ENCODE assay signal across 12 cellular contexts in the genomic region with DNA sequence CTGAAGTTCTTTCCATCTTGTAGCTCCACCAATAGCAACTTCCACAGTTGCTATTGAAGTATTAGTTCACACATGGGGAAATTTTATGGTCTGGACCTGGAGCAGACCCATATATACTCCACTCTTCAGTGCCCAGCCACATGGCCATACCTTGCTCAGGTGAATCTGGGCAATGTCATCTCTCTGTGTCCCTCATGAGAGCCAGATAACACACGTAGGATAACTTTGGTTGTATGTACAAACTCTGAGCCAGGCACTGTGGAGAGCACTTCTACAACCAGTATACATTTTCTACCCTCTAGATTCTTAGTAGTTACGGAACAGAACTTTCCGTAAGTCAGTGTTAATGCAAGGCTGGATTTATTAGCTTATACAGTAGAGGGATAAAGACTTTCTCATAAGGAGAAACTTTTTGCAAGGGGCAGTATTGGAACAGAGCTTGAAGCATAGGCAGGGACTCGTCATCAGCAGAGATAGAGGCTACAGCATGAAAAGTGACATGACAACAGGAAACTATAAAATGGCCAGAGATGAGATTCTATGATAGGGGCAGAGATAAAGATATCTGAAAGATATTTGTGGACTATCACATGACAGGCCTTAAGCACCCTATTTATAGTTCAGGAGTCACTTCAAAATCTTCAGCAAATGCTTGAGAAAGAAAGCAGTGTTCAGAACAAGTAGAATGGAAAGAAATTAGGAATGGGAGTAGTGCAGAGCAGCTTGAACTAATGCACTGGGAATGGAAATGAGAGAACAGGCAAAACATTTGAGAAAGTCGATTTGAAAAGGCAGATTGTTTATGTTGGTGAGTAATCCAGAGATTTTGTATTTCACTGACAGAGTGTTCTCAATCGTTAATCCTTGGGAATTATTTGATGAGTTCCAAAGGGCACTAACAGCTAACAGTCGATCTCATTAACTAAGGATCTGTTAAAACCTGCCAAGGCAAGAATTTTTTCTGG.
DNase-seq lines count a peak whose midpoint lies in the region; ATAC-seq, FAIRE-seq and TF ChIP-seq lines count a peak whose summit lies in the region.
"Had no signal": no experiment of that assay in that cellular context is flagged by ENCODE, and none has a peak within 500 bp of the region (broad histone marks: within the 10 kb centered on the region; RNA-seq: fewer than 3 reads in every experiment).

No MANE protein-coding gene starts in this region.

- H3K4me1 ChIP-seq in ACC112 (ENCODE audit: control insufficient read depth, insufficient read depth, low read length, unreplicated experiment) = no peaks in the 10 kb centered on the region
- peaks cover 6% of the 10 kb centered on the region for H3K4me1 ChIP-seq in astrocyte (ENCODE audit: insufficient read depth, low read length)
- H3K4me1 ChIP-seq in rectal smooth muscle tissue (ENCODE audit: control insufficient read depth, insufficient read depth, low read length) = peaks cover 2% of the 10 kb centered on the region

- no peaks in the 10 kb centered on the region for H3K9me3 ChIP-seq in astrocyte (ENCODE audit: insufficient read depth, low read depth, low read length)
- H3K9me3 ChIP-seq: SJCRH30 had no signal

- H3K27ac Mint-ChIP-seq in astrocyte (ENCODE audit: unreplicated experiment) = no peak overlapping the region
- H3K27ac Mint-ChIP-seq in activated T-cell treated with anti-CD3 and anti-CD28 coated beads, Interleukin-2, amount 50 U/mL, for 72 hours = no peak overlapping the region

- H3K36me3 ChIP-seq in ACC112 (ENCODE audit: insufficient read depth, low read length) (no peaks in the 10 kb centered on the region), astrocyte (ENCODE audit: insufficient read depth, low read length) (no peaks in the 10 kb centered on the region), rectal smooth muscle tissue (ENCODE audit: control insufficient read depth, insufficient read depth, low read length) (no peaks in the 10 kb centered on the region)
- H3K36me3 ChIP-seq: SJCRH30 had no signal

- no peaks in the 10 kb centered on the region for H3K4me1 Mint-ChIP-seq in astrocyte (ENCODE audit: low read depth, unreplicated experiment)
- no peaks in the 10 kb centered on the region for H3K4me1 Mint-ChIP-seq in activated T-cell treated with anti-CD3 and anti-CD28 coated beads, Interleukin-2, amount 50 U/mL, for 72 hours (ENCODE audit: low read depth)

- H3K27me3 Mint-ChIP-seq in astrocyte (ENCODE audit: low read depth, unreplicated experiment) = no peaks in the 10 kb centered on the region
- no peaks in the 10 kb centered on the region for H3K27me3 Mint-ChIP-seq in activated T-cell treated with anti-CD3 and anti-CD28 coated beads, Interleukin-2, amount 50 U/mL, for 72 hours (ENCODE audit: low read depth)

- peak; percentile 59 for DNase-seq in astrocyte (ENCODE audit: low read depth)
- DNase-seq in Right ventricle myocardium superior = no peak
- no peak for DNase-seq in HuH-7 (ENCODE audit: low spot score)
- DNase-seq in stimulated activated CD4-positive, alpha-beta T cell treated with anti-CD3 and anti-CD28 coated beads, Interleukin-1b, Interleukin-23, amount 100 ng/mL, for 48 hours = no peak
- no peak for DNase-seq in activated T-cell treated with anti-CD3 and anti-CD28 coated beads, Interleukin-2, amount 50 U/mL, for 72 hours
- DNase-seq: activated CD4-positive, alpha-beta T cell treated with anti-CD3 and anti-CD28 coated beads, Interleukin-2, amount 50 U/mL, for 4 hours; activated naive CD4-positive, alpha-beta T cell treated with anti-CD3 and anti-CD28 coated beads, Interleukin-2, amount 50 U/mL, for 16 hours; AML-193 had no signal

- no peaks in the 10 kb centered on the region for H4K20me1 ChIP-seq in astrocyte (ENCODE audit: insufficient read depth, low read length)

- no peaks in the 10 kb centered on the region for H3K79me2 ChIP-seq in ACC112 (ENCODE audit: control insufficient read depth, insufficient read depth, low read length, unreplicated experiment)
- peaks cover 10% of the 10 kb centered on the region for H3K79me2 ChIP-seq in astrocyte (ENCODE audit: insufficient read depth, low read length)

- peak overlapping the region; percentile 26 for H2AFZ ChIP-seq in ACC112 (ENCODE audit: low read length, unreplicated experiment)
- no peak overlapping the region for H2AFZ ChIP-seq in astrocyte (ENCODE audit: low read depth, low read length)

- no peaks in the 10 kb centered on the region for H3K27me3 ChIP-seq in ACC112 (ENCODE audit: insufficient read depth, low read length)
- H3K27me3 ChIP-seq in astrocyte (ENCODE audit: insufficient read depth, low read length) = no peaks in the 10 kb centered on the region
- no peaks in the 10 kb centered on the region for H3K27me3 ChIP-seq in rectal smooth muscle tissue (ENCODE audit: control insufficient read depth, insufficient read depth, low read length)
- H3K27me3 ChIP-seq: SJCRH30 had no signal

- no peak overlapping the region for H3K4me3 Mint-ChIP-seq in astrocyte (ENCODE audit: unreplicated experiment)
- no peak overlapping the region for H3K4me3 Mint-ChIP-seq in activated T-cell treated with anti-CD3 and anti-CD28 coated beads, Interleukin-2, amount 50 U/mL, for 72 hours

- peak overlapping the region; percentile 59 for H3K4me2 ChIP-seq in astrocyte (ENCODE audit: low read length)

- no peak overlapping the region for H3K9ac ChIP-seq in astrocyte (ENCODE audit: low read length)
- H3K9ac ChIP-seq in rectal smooth muscle tissue (ENCODE audit: low read length) = no peak overlapping the region

- ATAC-seq in Right ventricle myocardium superior (ENCODE audit: poor library complexity) = peak; percentile 60
- no peak for ATAC-seq in GM18519 (IDR thresholded peaks at IDR 0.05; ENCODE audit: low FRiP score, unreplicated experiment)
- no peak for ATAC-seq in activated T-cell treated with anti-CD3 and anti-CD28 coated beads, Interleukin-2, amount 50 U/mL, for 72 hours (replicated peaks in 1 of 2)

- no peak for TF ChIP-seq CTCF in astrocyte (IDR thresholded peaks at IDR 0.05; ENCODE audit: insufficient read depth, low read depth, low read length)

- no peaks in the 10 kb centered on the region for H3K9me3 Mint-ChIP-seq in astrocyte (ENCODE audit: unreplicated experiment)
- no peaks in the 10 kb centered on the region for H3K9me3 Mint-ChIP-seq in activated T-cell treated with anti-CD3 and anti-CD28 coated beads, Interleukin-2, amount 50 U/mL, for 72 hours

- H3K27ac ChIP-seq in ACC112 (ENCODE audit: low read depth, low read length) = no peak overlapping the region
- peak overlapping the region; percentile 33 for H3K27ac ChIP-seq in astrocyte (ENCODE audit: low read depth, low read length)
- peak overlapping the region; percentile 66 for H3K27ac ChIP-seq in rectal smooth muscle tissue (ENCODE audit: low read depth, low read length)
- H3K27ac ChIP-seq: SJCRH30 had no signal

- FAIRE-seq in astrocyte (lab: Jason Lieb, UNC) = no peak

- H3K4me3 ChIP-seq in ACC112 (ENCODE audit: low read depth, low read length) (peak overlapping the region; percentile 38; the same call in 1 of the 2 replicates), astrocyte (ENCODE audit: insufficient read depth, low read depth, low read length) (no peak overlapping the region), rectal smooth muscle tissue (ENCODE audit: low read length) (peak overlapping the region; percentile 27)
- H3K4me3 ChIP-seq: SJCRH30 had no signal

- intact Hi-C loops in Right ventricle myocardium superior (cut with DNase I) = no loop called here

- no peaks in the 10 kb centered on the region for H3K36me3 Mint-ChIP-seq in astrocyte (ENCODE audit: low read depth, unreplicated experiment)
- no peaks in the 10 kb centered on the region for H3K36me3 Mint-ChIP-seq in activated T-cell treated with anti-CD3 and anti-CD28 coated beads, Interleukin-2, amount 50 U/mL, for 72 hours (ENCODE audit: insufficient read depth in 2 of 2)
